In genomic region chr5:73858786-73859185, GRCh38 we compare ENCODE assay signal across 11 cellular contexts.
"Had no signal": no experiment of that assay in that cellular context is flagged by ENCODE, and none has a peak within 500 bp of the region (broad histone marks: within the 10 kb centered on the region; RNA-seq: fewer than 3 reads in every experiment).

No MANE protein-coding gene starts in this region.

- H3K4me1 ChIP-seq: foreskin keratinocyte, sigmoid colon had no signal

- H3K27ac ChIP-seq: esophagus muscularis mucosa, foreskin keratinocyte, sigmoid colon had no signal

- H3K4me3 ChIP-seq: esophagus muscularis mucosa, lung, sigmoid colon had no signal

- H3K36me3 ChIP-seq: sigmoid colon had no signal

- H3K27me3 ChIP-seq: esophagus muscularis mucosa, foreskin keratinocyte, sigmoid colon had no signal

- ATAC-seq: activated CD4-positive, CD25-positive, alpha-beta regulatory T cell treated with anti-CD3 and anti-CD28 coated beads, Interleukin-2, amount 50 U/mL, for 24 hours; foreskin keratinocyte had no signal

- H3K9me3 ChIP-seq: esophagus muscularis mucosa, sigmoid colon had no signal

- DNase-seq: activated naive CD4-positive, alpha-beta T cell treated with Interleukin-2 at 50 U/mL for 16 hours; caudate nucleus; foreskin keratinocyte; midbrain; sigmoid colon; stimulated activated CD4-positive, alpha-beta T cell treated with anti-CD3 and anti-CD28 coated beads, Interleukin-12 subunit alpha, Interleukin-12 subunit beta, amount 100 ng/mL, for 4 hours; stimulated activated CD4-positive, alpha-beta T cell treated with anti-CD3 and anti-CD28 coated beads, Interleukin-2, amount 100 ng/mL, for 24 hours; T-helper 9 cell had no signal
